ENCODE assay signal across 8 cellular contexts in genomic region chr4:157220026-157220881, GRCh38. TPM values are rescaled to one million over a fixed set of nuclear protein-coding genes. Genes with fewer than 3 reads are reported as not detected.
DNase-seq lines count a peak whose midpoint lies in the region; ATAC-seq and TF ChIP-seq lines count a peak whose summit lies in the region.

TSS of gene GRIA2 (plus strand) at chr4:157220728. CDS start at chr4:157221043, 315 bp downstream.

- no peak within 1 kb of the TSS for H4K91ac ChIP-seq in H9 (ENCODE audit: insufficient read length, low read depth, low read length)

- peaks cover 0 to 1% (median 0%) of the 10 kb centered on the region in 3 experiments; a peak in 2 of 7 replicates for H3K36me3 Mint-ChIP-seq in H9 (ENCODE audit: insufficient read depth in 1 of 3, low read depth in 3 of 3)

- DNase-seq in AG20443 (ENCODE audit: low spot score) (peak; percentile 85), H9 (peak; percentile 83), NCI-H774 (lab: John Stamatoyannopoulos, UW) (peak; percentile 49), dedifferentiated amniotic fluid mesenchymal stem cell (ENCODE audit: extremely low spot score) (peak; percentile 17), left lung (peak in 1 of 2 donors; percentile 81), kidney glomerular epithelial cell (lab: John Stamatoyannopoulos, UW) (no peak)

- H3K79me2 ChIP-seq in H9 (ENCODE audit: insufficient read depth, low read length) = no peaks in the 10 kb centered on the region

- no peak within 1 kb of the TSS for H2AFZ ChIP-seq in H9 (ENCODE audit: low read length)

- no peaks in the 10 kb centered on the region for H3K36me3 ChIP-seq in left lung

- no peak within 1 kb of the TSS for H2BK12ac ChIP-seq in H9 (ENCODE audit: insufficient read length, low read depth, low read length)

- H4K20me1 ChIP-seq in H9 (ENCODE audit: control insufficient read depth, insufficient read depth, insufficient read length) = no peaks in the 10 kb centered on the region

- H3K9me3 ChIP-seq in H9 (ENCODE audit: control insufficient read depth, low read depth, low read length) (no peaks in the 10 kb centered on the region), left lung (no peaks in the 10 kb centered on the region)

- H3K18ac ChIP-seq in H9 (ENCODE audit: insufficient read length, low read depth, low read length) = no peak within 1 kb of the TSS

- H2BK20ac ChIP-seq in H9 (ENCODE audit: low read depth, low read length, poor library complexity, severe bottlenecking) = no peak within 1 kb of the TSS

- H3K27me3 Mint-ChIP-seq in H9 (ENCODE audit: low read depth) = peaks cover 68% of the 10 kb centered on the region

- no peak within 1 kb of the TSS for H2BK5ac ChIP-seq in H9 (ENCODE audit: insufficient read length, low read length)

- H3K23ac ChIP-seq in H9 (ENCODE audit: insufficient read length, low read depth, low read length) = no peak within 1 kb of the TSS

- no peak within 1 kb of the TSS for H3T11ph ChIP-seq in H9 (ENCODE audit: low read length)

- H3K4me1 ChIP-seq in H9 (ENCODE audit: insufficient read depth, low read length) (no peaks in the 10 kb centered on the region; the same call in 1 of the 2 replicates), left lung (no peaks in the 10 kb centered on the region)

- no peak within 1 kb of the TSS for H3K56ac ChIP-seq in H9 (ENCODE audit: insufficient read length, low read depth, low read length)

- H3K23me2 ChIP-seq in H9 (ENCODE audit: insufficient read length, low read depth, low read length, poor library complexity, severe bottlenecking) = peaks cover 16% of the 10 kb centered on the region

- H3K4me3 ChIP-seq in left lung = no peak within 1 kb of the TSS

- intact Hi-C loops in left lung (cut with DNase I) = no loop called here

- H3K9ac ChIP-seq in H9 (ENCODE audit: extremely low read depth, insufficient read length, low read length) = no peak within 1 kb of the TSS

- H4K8ac ChIP-seq in H9 (replicated peaks; ENCODE audit: insufficient read length, low read depth, low read length) = no peak within 1 kb of the TSS

- peak within 1 kb of the TSS; percentile 99 for H3K4me2 ChIP-seq in H9 (ENCODE audit: insufficient read depth, insufficient read length, low read length)

- no peak within 1 kb of the TSS for H2AK5ac ChIP-seq in H9 (ENCODE audit: insufficient read length, low read length)

- no peak within 1 kb of the TSS for H2BK120ac ChIP-seq in H9 (ENCODE audit: low read depth, low read length, poor library complexity, severe bottlenecking)

- TF ChIP-seq CTCF in H9 (conservative IDR thresholded peaks at IDR 0.05) = no peak
- TF ChIP-seq CTCF in left lung (IDR thresholded peaks at IDR 0.05) = no peak

- peak; percentile 96 for ATAC-seq in left lung
- ATAC-seq in GM21529 (IDR thresholded peaks at IDR 0.05; ENCODE audit: unreplicated experiment) = no peak

- H3K4ac ChIP-seq in H9 (ENCODE audit: low read depth, low read length) = no peak within 1 kb of the TSS

- H3K27ac ChIP-seq in H9 (ENCODE audit: insufficient read length, low read depth, low read length) = no peak within 1 kb of the TSS
- no peak within 1 kb of the TSS for H3K27ac ChIP-seq in left lung
- peak within 1 kb of the TSS; percentile 96 for H3K27ac ChIP-seq in temporal lobe (ENCODE audit: low read depth, low read length)

- H3K27me3 ChIP-seq in H9 (ENCODE audit: insufficient read depth, low read length) = peaks cover 24% of the 10 kb centered on the region
- H3K27me3 ChIP-seq in left lung = peaks cover 37 to 61% of the 10 kb centered on the region in 2 donors

- no peak within 1 kb of the TSS for H2BK15ac ChIP-seq in H9 (ENCODE audit: low read depth, low read length)

- H3K9me3 Mint-ChIP-seq in H9 = no peaks in the 10 kb centered on the region; a peak in 1 of 5 replicates

- no CpG with 5 or more reads among the region's 68 CpGs for WGBS in H9 (ENCODE audit: extremely low coverage, insufficient read length, low lambda C conversion rate)

- no peaks in the 10 kb centered on the region for H3K79me1 ChIP-seq in H9 (ENCODE audit: insufficient read depth, low read depth, low read length, poor library complexity, severe bottlenecking)

- H3K4me1 Mint-ChIP-seq in H9 = peaks cover 13 to 24% of the 10 kb centered on the region in 2 experiments

- H4K5ac ChIP-seq in H9 (ENCODE audit: insufficient read length, low read depth, low read length) = no peak within 1 kb of the TSS

- no peak within 1 kb of the TSS for H3K27ac Mint-ChIP-seq in H9

- no peak within 1 kb of the TSS for H3K14ac ChIP-seq in H9 (ENCODE audit: insufficient read depth, low read length)

- H3K4me3 Mint-ChIP-seq in H9 = peak within 1 kb of the TSS; percentile 70 to 88

RNA-seq across cellular contexts. Expression of gene GRIA2, which starts in this region (rescaled TPM):
- total RNA-seq in H9 (2021) = not detected in 2 replicates
- total RNA-seq in left lung = not detected
- total RNA-seq in temporal lobe = 264 TPM

Comparison
In these comparisons a context has a peak if more than half of its experiments do, and no peak if none do; other contexts are left out.
1. RNA of gene GRIA2 (total RNA-seq): 264 TPM in temporal lobe (single experiment); not detected in H9 and not detected in left lung; every median in the first group is over 100 times any median in the second.
2. Peak in DNase-seq and H3K4me2 ChIP-seq in H9; RNA of the gene not detected or under 1 TPM.
3. Peak in ATAC-seq in left lung; RNA of the gene not detected or under 1 TPM.